In the genomic region with DNA sequence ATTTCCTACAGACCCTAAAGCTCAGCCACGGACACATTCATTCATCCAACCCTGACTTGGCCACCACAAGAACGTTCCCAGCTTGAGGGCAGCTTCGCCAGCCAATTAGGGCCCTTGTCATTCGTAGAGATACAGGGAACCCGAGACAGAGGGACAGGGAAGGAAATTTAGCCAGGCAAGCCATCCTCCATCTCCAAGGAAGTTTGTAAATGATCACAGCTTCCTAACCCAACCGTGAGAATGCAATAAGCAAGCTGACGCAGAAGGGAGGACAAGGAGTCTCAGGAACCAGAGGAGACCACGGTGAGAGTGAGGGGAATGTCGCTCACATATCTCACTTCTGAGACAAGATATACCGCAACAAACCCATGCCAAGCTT, we compare ENCODE assay signal across 8 cellular contexts. TPM values are rescaled to one million over a fixed set of nuclear protein-coding genes. Genes with fewer than 3 reads are reported as not detected.
DNase-seq lines count a peak whose midpoint lies in the region; ATAC-seq and TF ChIP-seq lines count a peak whose summit lies in the region.
"Had no signal": no experiment of that assay in that cellular context is flagged by ENCODE, and none has a peak within 500 bp of the region (broad histone marks: within the 10 kb centered on the region; RNA-seq: fewer than 3 reads in every experiment).

No MANE protein-coding gene starts in this region.

- peak overlapping the region; percentile 69 for H3K4me3 Mint-ChIP-seq in stimulated activated effector memory CD8-positive, alpha-beta T cell treated with anti-CD3 and anti-CD28 coated beads, Interleukin-12 subunit alpha, Interleukin-12 subunit beta, amount 100 ng/mL, for 72 hours

- no peaks in the 10 kb centered on the region for H3K36me3 Mint-ChIP-seq in stimulated activated effector memory CD8-positive, alpha-beta T cell treated with anti-CD3 and anti-CD28 coated beads, Interleukin-12 subunit alpha, Interleukin-12 subunit beta, amount 100 ng/mL, for 72 hours

- H3K27ac ChIP-seq in hepatocyte = peak overlapping the region; percentile 89
- H3K27ac ChIP-seq: parathyroid adenoma had no signal

- H3K79me2 ChIP-seq in hepatocyte = peaks cover 64% of the 10 kb centered on the region

- no peaks in the 10 kb centered on the region for H3K9me2 ChIP-seq in hepatocyte (replicated peaks; ENCODE audit: insufficient read depth)

- in situ Hi-C loops in HAP-1 (cut with MboI; ENCODE audit: low sequenced_read_pairs) = loop anchor here (5.0 kb wide), 1 partner anchor 153 kb away; a partner anchor contains a TSS

- TF ChIP-seq CTCF in WI38 (IDR thresholded peaks at IDR 0.05; ENCODE audit: low read depth, low read length) = no peak
- TF ChIP-seq CTCF in hepatocyte (IDR thresholded peaks at IDR 0.05; ENCODE audit: poor library complexity) = no peak

- no peak overlapping the region for H2AFZ ChIP-seq in hepatocyte

- peaks cover 54% of the 10 kb centered on the region for H3K4me1 Mint-ChIP-seq in stimulated activated effector memory CD8-positive, alpha-beta T cell treated with anti-CD3 and anti-CD28 coated beads, Interleukin-12 subunit alpha, Interleukin-12 subunit beta, amount 100 ng/mL, for 72 hours

- H3K36me3 ChIP-seq in HAP-1 (replicated peaks) (no peaks in the 10 kb centered on the region), hepatocyte (replicated peaks; ENCODE audit: insufficient read depth, low read depth) (no peaks in the 10 kb centered on the region)

- no peak for ATAC-seq in stimulated activated effector memory CD8-positive, alpha-beta T cell treated with anti-CD3 and anti-CD28 coated beads, Interleukin-12 subunit alpha, Interleukin-12 subunit beta, amount 100 ng/mL, for 72 hours

- H3K4me3 ChIP-seq in HAP-1 (peak overlapping the region; percentile 48), WI38 (ENCODE audit: low read depth, low read length) (peak overlapping the region; percentile 97), hepatocyte (peak overlapping the region; percentile 95)

- H4K20me1 ChIP-seq in hepatocyte (ENCODE audit: insufficient read depth, poor library complexity, severe bottlenecking) = peaks cover 11% of the 10 kb centered on the region

- 54% methylated on average over 10 of the region's 10 CpGs for WGBS in hepatocyte (ENCODE audit: low lambda C conversion rate, missing lambda C conversion rate)

- H3K27me3 ChIP-seq in HAP-1 (ENCODE audit: low read depth) (no peaks in the 10 kb centered on the region), hepatocyte (no peaks in the 10 kb centered on the region)

- no peak for DNase-seq in HAP-1 (ENCODE audit: low spot score in 2 of 2)
- no peak for DNase-seq in hepatocyte (ENCODE audit: low spot score)
- no peak for DNase-seq in stimulated activated effector memory CD8-positive, alpha-beta T cell treated with anti-CD3 and anti-CD28 coated beads, Interleukin-12 subunit alpha, Interleukin-12 subunit beta, amount 100 ng/mL, for 72 hours (ENCODE audit: low spot score in 2 of 2)
- no peak for DNase-seq in germinal center (ENCODE audit: low spot score)
- DNase-seq in ureter (ENCODE audit: low spot score) = no peak
- DNase-seq in C1 segment of cervical spinal cord (lab: John Stamatoyannopoulos, UW) = no peak

- H3K9me3 ChIP-seq in HAP-1 (no peaks in the 10 kb centered on the region), hepatocyte (ENCODE audit: low read depth) (no peaks in the 10 kb centered on the region)

- H3K4me2 ChIP-seq in hepatocyte = peak overlapping the region; percentile 87

- H3K4me1 ChIP-seq in HAP-1 = peaks cover 37% of the 10 kb centered on the region
- H3K4me1 ChIP-seq in hepatocyte (ENCODE audit: insufficient read depth) = peaks cover 46% of the 10 kb centered on the region

- H3K9me3 Mint-ChIP-seq in stimulated activated effector memory CD8-positive, alpha-beta T cell treated with anti-CD3 and anti-CD28 coated beads, Interleukin-12 subunit alpha, Interleukin-12 subunit beta, amount 100 ng/mL, for 72 hours = no peaks in the 10 kb centered on the region

- H3K27ac Mint-ChIP-seq in stimulated activated effector memory CD8-positive, alpha-beta T cell treated with anti-CD3 and anti-CD28 coated beads, Interleukin-12 subunit alpha, Interleukin-12 subunit beta, amount 100 ng/mL, for 72 hours = peak overlapping the region; percentile 71

RNA-seq across cellular contexts. Expression of a gene that starts 1.4 kb away (rescaled TPM):
- 47.6 and 48.2 TPM in 2 replicates for total RNA-seq in hepatocyte
- 20.8 and 29.6 TPM in 2 replicates for polyA plus RNA-seq in hepatocyte
- total RNA-seq in ureter = 14.1 TPM
